16 cellular contexts compared by ENCODE assay signal in the genomic region with DNA sequence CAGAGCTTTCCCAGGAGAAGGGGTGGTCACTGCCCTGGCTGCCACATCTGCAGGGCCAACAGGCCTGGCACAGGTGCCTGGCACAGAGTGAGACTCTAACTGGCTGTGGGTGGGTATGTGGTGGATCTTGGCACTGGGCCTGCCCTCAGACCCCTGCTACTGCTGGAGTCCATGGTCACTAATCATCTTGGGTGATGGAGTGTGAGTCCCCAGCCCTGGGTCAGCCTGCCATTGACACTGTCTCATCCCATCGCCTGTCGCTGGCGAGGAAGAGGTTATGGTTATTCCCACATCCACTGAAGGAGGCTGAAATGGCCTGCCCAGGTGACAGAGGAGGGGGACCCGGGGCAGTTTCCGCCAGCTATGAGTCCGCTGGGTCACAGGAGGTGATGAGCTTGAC. TPM values are rescaled to one million over a fixed set of nuclear protein-coding genes. Genes with fewer than 3 reads are reported as not detected.
A peak's percentile ranks its signal among the peaks of the same experiment; 100 is the strongest.
DNase-seq lines count a peak whose midpoint lies in the region; ATAC-seq and TF ChIP-seq lines count a peak whose summit lies in the region.
"Had no signal": no experiment of that assay in that cellular context is flagged by ENCODE, and none has a peak within 500 bp of the region (broad histone marks: within the 10 kb centered on the region; RNA-seq: fewer than 3 reads in every experiment).

No MANE protein-coding gene starts in this region.

- ATAC-seq in WTC11 (no peak), psoas muscle (no peak)
- ATAC-seq: HepG2 had no signal

- H3K79me2 ChIP-seq in neural progenitor cell (ENCODE audit: low read depth): no peaks in the 10 kb centered on the region

- H3K4me3 Mint-ChIP-seq in WTC11 (0 out of 2 replicates have a peak overlapping the region, but pooled peaks have one; percentile 8), neural progenitor cell (no peak overlapping the region)
- H3K4me3 Mint-ChIP-seq: B cell; CD4-positive, CD25-positive, alpha-beta regulatory T cell; CD8-positive, alpha-beta memory T cell; IgD-negative memory B cell had no signal

- H4K20me1 ChIP-seq in BLaER1: no peaks in the 10 kb centered on the region
- no peaks in the 10 kb centered on the region for H4K20me1 ChIP-seq in neural progenitor cell (ENCODE audit: low read depth)

- no peak overlapping the region for H3K27ac Mint-ChIP-seq in WTC11
- H3K27ac Mint-ChIP-seq in neural progenitor cell: peak overlapping the region; percentile 46
- H3K27ac Mint-ChIP-seq: B cell; CD4-positive, CD25-positive, alpha-beta regulatory T cell; H9 had no signal

- H3K9me3 ChIP-seq in BLaER1: no peaks in the 10 kb centered on the region
- no peaks in the 10 kb centered on the region for H3K9me3 ChIP-seq in neural progenitor cell (ENCODE audit: low read depth)
- no peaks in the 10 kb centered on the region for H3K9me3 ChIP-seq in psoas muscle
- no peaks in the 10 kb centered on the region for H3K9me3 ChIP-seq in testis

- H3K27ac ChIP-seq in BLaER1 (no peak overlapping the region), neural progenitor cell (no peak overlapping the region), psoas muscle (peak overlapping the region; percentile 90), testis (no peak overlapping the region)

- H3K36me3 Mint-ChIP-seq in WTC11 (no peaks in the 10 kb centered on the region), neural progenitor cell (no peaks in the 10 kb centered on the region)
- H3K36me3 Mint-ChIP-seq: CD4-positive, CD25-positive, alpha-beta regulatory T cell; IgD-negative memory B cell had no signal

- POLR2A ChIA-PET in WTC11 (lab: Charles Lee): interaction anchor here (0.6 kb wide), 1 partner anchor 18 kb away, joined by 3 read pairs; no protein-coding TSS in a partner anchor

- H3F3A ChIP-seq in neural progenitor cell (ENCODE audit: low read depth): no peaks in the 10 kb centered on the region

- H3K4me1 Mint-ChIP-seq in WTC11: peaks cover 31% of the 10 kb centered on the region
- H3K4me1 Mint-ChIP-seq in neural progenitor cell: peaks cover 54% of the 10 kb centered on the region
- H3K4me1 Mint-ChIP-seq: B cell; CD4-positive, CD25-positive, alpha-beta regulatory T cell; CD8-positive, alpha-beta memory T cell; IgD-negative memory B cell had no signal

- no peaks in the 10 kb centered on the region for H3K36me3 ChIP-seq in BLaER1
- H3K36me3 ChIP-seq in neural progenitor cell: no peaks in the 10 kb centered on the region
- H3K36me3 ChIP-seq in psoas muscle (ENCODE audit: insufficient read depth in 1 of 2, low read depth in 1 of 2): peaks cover 0 to 50% of the 10 kb centered on the region in 2 donors
- H3K36me3 ChIP-seq in testis (ENCODE audit: low read depth, missing control alignments): no peaks in the 10 kb centered on the region

- 77 to 87% (median 83%) methylated on average over 6 of the region's 6 CpGs for WGBS in psoas muscle, 3 donors
- 91 to 100% methylated on average over 1 to 6 of the region's 6 CpGs for WGBS in testis, 2 donors

- intact Hi-C loops in psoas muscle (cut with DNase I) (loop anchor here in 1 of 2 donors (5.0 kb wide), 1 partner anchor 64 kb away; no protein-coding TSS in a partner anchor), testis (cut with DNase I; ENCODE audit: low total_unique reads) (no loop called here)

- H3K27me3 ChIP-seq in BLaER1 (peaks cover 15% of the 10 kb centered on the region), neural progenitor cell (no peaks in the 10 kb centered on the region), psoas muscle (ENCODE audit: insufficient read depth in 3 of 3, low read length in 2 of 3) (no peaks in the 10 kb centered on the region), testis (no peaks in the 10 kb centered on the region)

- H3K9me3 Mint-ChIP-seq in WTC11 (peaks cover 4% of the 10 kb centered on the region; the same call in 1 of the 2 replicates), neural progenitor cell (peaks cover 5% of the 10 kb centered on the region)
- H3K9me3 Mint-ChIP-seq: CD4-positive, CD25-positive, alpha-beta regulatory T cell; CD8-positive, alpha-beta memory T cell; IgD-negative memory B cell had no signal

- no peak for TF ChIP-seq CTCF in WTC11 (IDR thresholded peaks at IDR 0.05)
- no peak for TF ChIP-seq CTCF in neural progenitor cell (IDR thresholded peaks at IDR 0.05)
- TF ChIP-seq CTCF in psoas muscle (IDR thresholded peaks at IDR 0.05): no peak
- TF ChIP-seq CTCF in GM10266 (IDR thresholded peaks at IDR 0.05; ENCODE audit: control insufficient read depth, insufficient read depth, low read depth, missing control alignments): no peak
- TF ChIP-seq CTCF in testis (IDR thresholded peaks at IDR 0.05): no peak

- H3K4me2 ChIP-seq in BLaER1 (peak overlapping the region; percentile 10; the same call in 1 of the 2 replicates), neural progenitor cell (no peak overlapping the region)

- H3K4me3 ChIP-seq in BLaER1 (no peak overlapping the region), neural progenitor cell (no peak overlapping the region), psoas muscle (no peak overlapping the region), testis (no peak overlapping the region)

- H3K4me1 ChIP-seq in BLaER1 (peaks cover 64% of the 10 kb centered on the region), neural progenitor cell (peaks cover 12% of the 10 kb centered on the region), psoas muscle (peaks cover 58% of the 10 kb centered on the region), testis (peaks cover 15% of the 10 kb centered on the region)

- no peak overlapping the region for H2AFZ ChIP-seq in neural progenitor cell (replicated peaks)

- H3K27me3 Mint-ChIP-seq in WTC11 (ENCODE audit: low read depth): peaks cover 3% of the 10 kb centered on the region; the same call in 1 of the 2 replicates
- peaks cover 32% of the 10 kb centered on the region for H3K27me3 Mint-ChIP-seq in neural progenitor cell (ENCODE audit: insufficient read depth, low read depth)
- H3K27me3 Mint-ChIP-seq: CD4-positive, CD25-positive, alpha-beta regulatory T cell; CD8-positive, alpha-beta memory T cell had no signal

- no peak for TF ChIP-seq POLR2A in testis (IDR thresholded peaks at IDR 0.05)

- CTCF ChIA-PET in WTC11 (lab: Charles Lee): interaction anchor here (1.0 to 1.5 kb wide), 5 partner anchors 10 to 768 kb away, joined by 3 to 7 read pairs (median 3); no protein-coding TSS in a partner anchor

- no peak for DNase-seq in WTC11 (ENCODE audit: low spot score)
- DNase-seq in neural progenitor cell (ENCODE audit: low spot score): no peak
- DNase-seq in psoas muscle: peak in 1 of 2 donors; percentile 59
- DNase-seq in GM10266 (ENCODE audit: extremely low spot score): no peak
- no peak for DNase-seq in testis
- no peak for DNase-seq in NCI-H2081 (lab: John Stamatoyannopoulos, UW)
- DNase-seq: C1 segment of cervical spinal cord; CD4-positive, CD25-positive, alpha-beta regulatory T cell; CD8-positive, alpha-beta memory T cell; COR-L47; GOT3; H9 had no signal

- H3K9ac ChIP-seq in BLaER1 (no peak overlapping the region), neural progenitor cell (no peak overlapping the region)

TF ChIP-seq in WTC11, 78 proteins besides CTCF, POLR2A, EP300 and RAD21:
- peak; percentile 39; the same call in 1 of the 2 replicates for TF ChIP-seq ZNF121 (CRISPR knock-in tag; IDR thresholded peaks at IDR 0.05)
- TF ChIP-seq, protein P1, sequence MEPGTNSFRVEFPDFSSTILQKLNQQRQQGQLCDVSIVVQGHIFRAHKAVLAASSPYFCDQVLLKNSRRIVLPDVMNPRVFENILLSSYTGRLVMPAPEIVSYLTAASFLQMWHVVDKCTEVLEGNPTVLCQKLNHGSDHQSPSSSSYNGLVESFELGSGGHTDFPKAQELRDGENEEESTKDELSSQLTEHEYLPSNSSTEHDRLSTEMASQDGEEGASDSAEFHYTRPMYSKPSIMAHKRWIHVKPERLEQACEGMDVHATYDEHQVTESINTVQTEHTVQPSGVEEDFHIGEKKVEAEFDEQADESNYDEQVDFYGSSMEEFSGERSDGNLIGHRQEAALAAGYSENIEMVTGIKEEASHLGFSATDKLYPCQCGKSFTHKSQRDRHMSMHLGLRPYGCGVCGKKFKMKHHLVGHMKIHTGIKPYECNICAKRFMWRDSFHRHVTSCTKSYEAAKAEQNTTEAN (CRISPR knock-in tag; IDR thresholded peaks at IDR 0.05): no peak

RNA-seq across cellular contexts. Expression of a gene that starts 55.2 kb away (rescaled TPM):
- total RNA-seq in WTC11 (2021) (2.6 to 3.9 TPM (median 2.8 TPM) in 3 replicates), neural progenitor cell (ENCODE audit: low replicate concordance) (0.24 and 1.2 TPM in 2 replicates), psoas muscle (100 to 1,000 TPM; 127 to 956 (median 461) TPM), testis (1 to 10 TPM; 5.2 to 6.9 TPM)
- polyA plus RNA-seq in psoas muscle (100 to 1,000 TPM in 2 of 3 donors, 10 to 100 TPM in 1; 82.2 to 295 (median 123) TPM), testis (ENCODE audit: insufficient read depth, low read depth, low replicate concordance) (7.5 TPM)

Comparison
In these comparisons a context has a peak if more than half of its experiments do, and no peak if none do; other contexts are left out.
1. RNA of a gene that starts 55.2 kb away (total RNA-seq): 127 to 956 TPM in psoas muscle; 5.2 to 6.9 TPM in testis, 2.6 to 3.9 TPM in WTC11 and 0.24 to 1.2 TPM in neural progenitor cell; every median in the first group is over 10 times any median in the second.